In genomic region chr12:108564724-108565123, GRCh38 we compare ENCODE assay signal across 3 cellular contexts.
TF ChIP-seq lines count a peak whose summit lies in the region.

No MANE protein-coding gene starts in this region.

TF ChIP-seq in SK-N-SH, 30 proteins besides CTCF, POLR2A, EP300 and RAD21:
- TF ChIP-seq RCOR1 (IDR thresholded peaks at IDR 0.05; ENCODE audit: low read length) (no peak), SIN3A (IDR thresholded peaks at IDR 0.05; ENCODE audit: borderline replicate concordance, low read depth, low read length) (no peak), RXRA (IDR thresholded peaks at IDR 0.05; ENCODE audit: borderline replicate concordance, low read depth) (no peak), MEF2A (IDR thresholded peaks at IDR 0.05; ENCODE audit: borderline replicate concordance, low read depth) (no peak), JUND (IDR thresholded peaks at IDR 0.05) (no peak), FOXJ3 (CRISPR knock-in tag; IDR thresholded peaks at IDR 0.05) (no peak), EZH2phosphoT487 (IDR thresholded peaks at IDR 0.05; ENCODE audit: borderline replicate concordance, low read depth) (no peak), REST (IDR thresholded peaks at IDR 0.05; ENCODE audit: low read depth, low read length) (no peak), GABPA (IDR thresholded peaks at IDR 0.05; ENCODE audit: low read depth) (no peak), ELF1 (IDR thresholded peaks at IDR 0.05) (no peak), GATA2 (CRISPR knock-in tag; IDR thresholded peaks at IDR 0.05) (no peak), TCF12 (IDR thresholded peaks at IDR 0.05) (no peak), NFIC (IDR thresholded peaks at IDR 0.05; ENCODE audit: borderline replicate concordance) (no peak), USF1 (IDR thresholded peaks at IDR 0.05; ENCODE audit: borderline replicate concordance, low read depth) (no peak), TAF1 (IDR thresholded peaks at IDR 0.05; ENCODE audit: borderline replicate concordance, low read depth, low read length) (no peak), USF2 (IDR thresholded peaks at IDR 0.05; ENCODE audit: borderline replicate concordance, low read depth, low read length) (no peak), SMC3 (IDR thresholded peaks at IDR 0.05; ENCODE audit: low read depth, low read length) (no peak)
- TF ChIP-seq, protein P1, sequence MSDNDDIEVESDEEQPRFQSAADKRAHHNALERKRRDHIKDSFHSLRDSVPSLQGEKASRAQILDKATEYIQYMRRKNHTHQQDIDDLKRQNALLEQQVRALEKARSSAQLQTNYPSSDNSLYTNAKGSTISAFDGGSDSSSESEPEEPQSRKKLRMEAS (IDR thresholded peaks at IDR 0.05; ENCODE audit: low read depth): no peak

TF ChIP-seq in SK-N-SH treated with all-trans-retinoic acid at 6 μM for 48 hours, 23 proteins besides CTCF, POLR2A, EP300 and RAD21 (continues in another document):
- no peak for TF ChIP-seq ARNTL (CRISPR knock-in tag; IDR thresholded peaks at IDR 0.05; ENCODE audit: borderline replicate concordance, low read depth)
- TF ChIP-seq ZFP30 (CRISPR knock-in tag; IDR thresholded peaks at IDR 0.05): no peak
- no peak for TF ChIP-seq RARB (CRISPR knock-in tag; IDR thresholded peaks at IDR 0.05)
- no peak for TF ChIP-seq TSHZ2 (CRISPR knock-in tag; IDR thresholded peaks at IDR 0.05)
- no peak for TF ChIP-seq TOX (CRISPR knock-in tag; IDR thresholded peaks at IDR 0.05; ENCODE audit: borderline replicate concordance)
- TF ChIP-seq OSR1 (CRISPR knock-in tag; IDR thresholded peaks at IDR 0.05): no peak
- TF ChIP-seq ZFP3 (CRISPR knock-in tag; IDR thresholded peaks at IDR 0.05): no peak
- TF ChIP-seq ZNF565 (CRISPR knock-in tag; conservative IDR thresholded peaks at IDR 0.05; ENCODE audit: low read depth): no peak
- no peak for TF ChIP-seq CSRNP3 (CRISPR knock-in tag; IDR thresholded peaks at IDR 0.05)
- no peak for TF ChIP-seq CSDC2 (CRISPR knock-in tag; IDR thresholded peaks at IDR 0.05)
- TF ChIP-seq, protein P2, sequence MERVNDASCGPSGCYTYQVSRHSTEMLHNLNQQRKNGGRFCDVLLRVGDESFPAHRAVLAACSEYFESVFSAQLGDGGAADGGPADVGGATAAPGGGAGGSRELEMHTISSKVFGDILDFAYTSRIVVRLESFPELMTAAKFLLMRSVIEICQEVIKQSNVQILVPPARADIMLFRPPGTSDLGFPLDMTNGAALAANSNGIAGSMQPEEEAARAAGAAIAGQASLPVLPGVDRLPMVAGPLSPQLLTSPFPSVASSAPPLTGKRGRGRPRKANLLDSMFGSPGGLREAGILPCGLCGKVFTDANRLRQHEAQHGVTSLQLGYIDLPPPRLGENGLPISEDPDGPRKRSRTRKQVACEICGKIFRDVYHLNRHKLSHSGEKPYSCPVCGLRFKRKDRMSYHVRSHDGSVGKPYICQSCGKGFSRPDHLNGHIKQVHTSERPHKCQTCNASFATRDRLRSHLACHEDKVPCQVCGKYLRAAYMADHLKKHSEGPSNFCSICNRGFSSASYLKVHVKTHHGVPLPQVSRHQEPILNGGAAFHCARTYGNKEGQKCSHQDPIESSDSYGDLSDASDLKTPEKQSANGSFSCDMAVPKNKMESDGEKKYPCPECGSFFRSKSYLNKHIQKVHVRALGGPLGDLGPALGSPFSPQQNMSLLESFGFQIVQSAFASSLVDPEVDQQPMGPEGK (CRISPR knock-in tag; IDR thresholded peaks at IDR 0.05; ENCODE audit: borderline replicate concordance): no peak
- TF ChIP-seq ZC3H10 (CRISPR knock-in tag; IDR thresholded peaks at IDR 0.05): no peak
- TF ChIP-seq, protein P3, sequence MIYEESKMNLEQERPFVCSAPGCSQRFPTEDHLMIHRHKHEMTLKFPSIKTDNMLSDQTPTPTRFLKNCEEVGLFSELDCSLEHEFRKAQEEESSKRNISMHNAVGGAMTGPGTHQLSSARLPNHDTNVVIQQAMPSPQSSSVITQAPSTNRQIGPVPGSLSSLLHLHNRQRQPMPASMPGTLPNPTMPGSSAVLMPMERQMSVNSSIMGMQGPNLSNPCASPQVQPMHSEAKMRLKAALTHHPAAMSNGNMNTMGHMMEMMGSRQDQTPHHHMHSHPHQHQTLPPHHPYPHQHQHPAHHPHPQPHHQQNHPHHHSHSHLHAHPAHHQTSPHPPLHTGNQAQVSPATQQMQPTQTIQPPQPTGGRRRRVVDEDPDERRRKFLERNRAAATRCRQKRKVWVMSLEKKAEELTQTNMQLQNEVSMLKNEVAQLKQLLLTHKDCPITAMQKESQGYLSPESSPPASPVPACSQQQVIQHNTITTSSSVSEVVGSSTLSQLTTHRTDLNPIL (CRISPR knock-in tag; IDR thresholded peaks at IDR 0.05; ENCODE audit: low read depth): no peak

TF ChIP-seq in K562, 482 proteins besides CTCF, POLR2A, EP300 and RAD21:
- TF ChIP-seq CBFA2T2 (conservative IDR thresholded peaks at IDR 0.05) (peak; percentile 58), MAFK (IDR thresholded peaks at IDR 0.05; ENCODE audit: low read length) (peak; percentile 64; the same call in 1 of the 2 replicates), TCF3 (CRISPR knock-in tag; IDR thresholded peaks at IDR 0.05) (peak; percentile 74), DPF2 (IDR thresholded peaks at IDR 0.05) (peak; percentile 74; the same call in 1 of the 2 replicates), ZNF12 (CRISPR knock-in tag; IDR thresholded peaks at IDR 0.05) (no peak), HDAC2 (IDR thresholded peaks at IDR 0.05) (peak; percentile 71; the same call in 1 of the 2 replicates), ZNF766 (CRISPR knock-in tag; conservative IDR thresholded peaks at IDR 0.05) (0 out of 2 replicates have a peak, but pooled peaks have one; percentile 31), NR2C2 (CRISPR knock-in tag; IDR thresholded peaks at IDR 0.05) (no peak), NR2C2 (tag; IDR thresholded peaks at IDR 0.05) (peak; percentile 8; the same call in 1 of the 2 replicates), SMARCE1 (IDR thresholded peaks at IDR 0.05) (0 out of 2 replicates have a peak, but pooled peaks have one; percentile 38), FOXK1 (CRISPR knock-in tag; IDR thresholded peaks at IDR 0.05; ENCODE audit: borderline replicate concordance) (no peak), AFF1 (IDR thresholded peaks at IDR 0.05; ENCODE audit: low read depth in 1 of 2, partially characterized antibody in 2 of 2) (no peak), NFIC (IDR thresholded peaks at IDR 0.05) (peak; percentile 95), ZNF316 (IDR thresholded peaks at IDR 0.05) (peak; percentile 73), HDAC1 (IDR thresholded peaks at IDR 0.05) (peak in 1 of 2 experiments; percentile 63; a peak in 1 of 4 replicates), CHD2 (IDR thresholded peaks at IDR 0.05; ENCODE audit: low read depth, low read length) (no peak), ZNF174 (CRISPR knock-in tag; IDR thresholded peaks at IDR 0.05) (no peak), MAFG (tag; conservative IDR thresholded peaks at IDR 0.05) (peak; percentile 59), PHF21A (IDR thresholded peaks at IDR 0.05; ENCODE audit: borderline replicate concordance, low read depth) (peak; percentile 69; the same call in 1 of the 2 replicates), TEAD4 (IDR thresholded peaks at IDR 0.05; ENCODE audit: low read length) (peak; percentile 70), TEAD4 (CRISPR knock-in tag; IDR thresholded peaks at IDR 0.05; ENCODE audit: borderline replicate concordance) (no peak), NFE2 (IDR thresholded peaks at IDR 0.05; ENCODE audit: low read depth) (peak; percentile 94), SOX6 (IDR thresholded peaks at IDR 0.05) (peak; percentile 79; the same call in 1 of the 2 replicates), C11orf30 (IDR thresholded peaks at IDR 0.05; ENCODE audit: low read depth) (peak; percentile 83), MEIS2 (IDR thresholded peaks at IDR 0.05; ENCODE audit: partially characterized antibody) (peak; percentile 38), CREBBP (IDR thresholded peaks at IDR 0.05; ENCODE audit: low read depth, low read length) (no peak), ZNF217 (CRISPR knock-in tag; IDR thresholded peaks at IDR 0.05) (no peak), CBFA2T3 (IDR thresholded peaks at IDR 0.05) (peak; percentile 83), KLF16 (IDR thresholded peaks at IDR 0.05) (peak; percentile 60; the same call in 1 of the 2 replicates), TAL1 (IDR thresholded peaks at IDR 0.05) (peak; percentile 61; the same call in 1 of the 2 replicates), POLR2AphosphoS5 (IDR thresholded peaks at IDR 0.05; ENCODE audit: control insufficient read depth, insufficient read depth, low read depth, low read length) (peak; percentile 71), MAFF (IDR thresholded peaks at IDR 0.05; ENCODE audit: low read length) (peak; percentile 52; the same call in 1 of the 2 replicates), SMARCA4 (IDR thresholded peaks at IDR 0.05) (peak; percentile 69), SMAD1 (IDR thresholded peaks at IDR 0.05; ENCODE audit: low read depth, low read length, partially characterized antibody) (peak; percentile 48), ARID1B (IDR thresholded peaks at IDR 0.05) (peak; percentile 74), SFPQ (IDR thresholded peaks at IDR 0.05; ENCODE audit: low read depth, low read length) (no peak), NCOR1 (IDR thresholded peaks at IDR 0.05) (peak; percentile 60), RCOR1 (IDR thresholded peaks at IDR 0.05; ENCODE audit: borderline replicate concordance in 1 of 2, low read depth in 2 of 2, low read length in 2 of 2) (peak in 1 of 2 experiments; percentile 94; a peak in 2 of 4 replicates), KDM1A (IDR thresholded peaks at IDR 0.05) (peak; percentile 88 to 89)
TF ChIP-seq in K562: peak in this region for 29.
